In genomic region chr12:96908170-96908675, GRCh38 we compare ENCODE assay signal across 8 cellular contexts. TPM values are rescaled to one million over a fixed set of nuclear protein-coding genes. Genes with fewer than 3 reads are reported as not detected.
DNase-seq lines count a peak whose midpoint lies in the region; ATAC-seq and TF ChIP-seq lines count a peak whose summit lies in the region.

No MANE protein-coding gene starts in this region.

- peaks cover 0 to 2% of the 10 kb centered on the region in 2 donors for H3K27me3 Mint-ChIP-seq in natural killer cell treated with Interleukin-12 subunit alpha and Interleukin-12 subunit beta and Interleukin-15 and Interleukin-18, amount 100 ng/mL, for 72 hours

- H3K4me3 ChIP-seq in NT2/D1 (ENCODE audit: insufficient read length, low read depth) (peak overlapping the region; percentile 85), colonic mucosa (peak overlapping the region; percentile 80)

- H3K27me3 ChIP-seq in NT2/D1 (ENCODE audit: insufficient read depth, insufficient read length), result no peaks in the 10 kb centered on the region
- H3K27me3 ChIP-seq in colonic mucosa, result no peaks in the 10 kb centered on the region

- H3K36me3 Mint-ChIP-seq in natural killer cell treated with Interleukin-12 subunit alpha and Interleukin-12 subunit beta and Interleukin-15 and Interleukin-18, amount 100 ng/mL, for 72 hours, result peaks cover 4% of the 10 kb centered on the region

- H3K36me3 ChIP-seq in NT2/D1 (ENCODE audit: insufficient read depth, insufficient read length, low read length) (peaks cover 15% of the 10 kb centered on the region), colonic mucosa (no peaks in the 10 kb centered on the region)

- H3K27ac Mint-ChIP-seq in natural killer cell treated with Interleukin-12 subunit alpha and Interleukin-12 subunit beta and Interleukin-15 and Interleukin-18, amount 100 ng/mL, for 72 hours, result peak overlapping the region; percentile 94 to 95

- DNase-seq in ACHN (peak; percentile 12), NT2/D1 (ENCODE audit: low read depth, low spot score) (no peak), colonic mucosa (no peak), inferior parietal cortex (ENCODE audit: extremely low spot score) (no peak), NCI-H345 (lab: John Stamatoyannopoulos, UW) (no peak)
- no peak for DNase-seq in natural killer cell treated with Interleukin-12 subunit alpha and Interleukin-12 subunit beta and Interleukin-15 and Interleukin-18, amount 100 ng/mL, for 72 hours (ENCODE audit: low spot score)

- peaks cover 34 to 41% of the 10 kb centered on the region in 2 donors for H3K4me1 Mint-ChIP-seq in natural killer cell treated with Interleukin-12 subunit alpha and Interleukin-12 subunit beta and Interleukin-15 and Interleukin-18, amount 100 ng/mL, for 72 hours (ENCODE audit: low read depth in 2 of 2)

- H3K9me3 Mint-ChIP-seq in natural killer cell treated with Interleukin-12 subunit alpha and Interleukin-12 subunit beta and Interleukin-15 and Interleukin-18, amount 100 ng/mL, for 72 hours, result no peaks in the 10 kb centered on the region

- peak overlapping the region; percentile 58 for H3K9ac ChIP-seq in NT2/D1 (ENCODE audit: insufficient read length, low read depth)
- peak overlapping the region; percentile 62 to 76 for H3K9ac ChIP-seq in colonic mucosa (ENCODE audit: low read depth in 2 of 2, low read length in 2 of 2)

- no peak overlapping the region for H3K27ac ChIP-seq in colonic mucosa

- no peak for TF ChIP-seq CTCF in colonic mucosa (IDR thresholded peaks at IDR 0.05)

- ATAC-seq in GM19395 (IDR thresholded peaks at IDR 0.05; ENCODE audit: unreplicated experiment) (peak; percentile 29), HG03196 (IDR thresholded peaks at IDR 0.05; ENCODE audit: unreplicated experiment) (no peak)
- ATAC-seq in natural killer cell treated with Interleukin-12 subunit alpha and Interleukin-12 subunit beta and Interleukin-15 and Interleukin-18, amount 100 ng/mL, for 72 hours, result no peak

- in situ Hi-C loops in ACHN (cut with HindIII; ENCODE audit: low pct_ligation_motif_present, low pct_unique_long_range_greater_than_20kb, low sequenced_read_pairs), result no loop called here

- H3K9me3 ChIP-seq in NT2/D1 (ENCODE audit: insufficient read depth, low read length) (no peaks in the 10 kb centered on the region), colonic mucosa (no peaks in the 10 kb centered on the region)

- H3K4me3 Mint-ChIP-seq in natural killer cell treated with Interleukin-12 subunit alpha and Interleukin-12 subunit beta and Interleukin-15 and Interleukin-18, amount 100 ng/mL, for 72 hours, result peak overlapping the region; percentile 98

- intact Hi-C loops in colonic mucosa (cut with DNase I), result no loop called here

- no peaks in the 10 kb centered on the region for H3K4me1 ChIP-seq in NT2/D1 (ENCODE audit: insufficient read depth, insufficient read length)
- H3K4me1 ChIP-seq in colonic mucosa, result no peaks in the 10 kb centered on the region

RNA-seq across cellular contexts. Expression of gene NEDD1, which starts 1.2 kb away (rescaled TPM):
- total RNA-seq in colonic mucosa, result 10 to 100 TPM; 14.5 to 17.7 TPM
- 10 to 100 TPM; 31.9 to 35.6 TPM for total RNA-seq in natural killer cell treated with Interleukin-12 subunit alpha and Interleukin-12 subunit beta and Interleukin-15 and Interleukin-18, amount 100 ng/mL, for 72 hours
